ENCODE assay signal across 8 cellular contexts in genomic region chr5:10760033-10760975, GRCh38. TPM values are rescaled to one million over a fixed set of nuclear protein-coding genes. Genes with fewer than 3 reads are reported as not detected.
A peak's percentile ranks its signal among the peaks of the same experiment; 100 is the strongest.
DNase-seq lines count a peak whose midpoint lies in the region; FAIRE-seq and TF ChIP-seq lines count a peak whose summit lies in the region.

No MANE protein-coding gene starts in this region.

- H3K9me1 ChIP-seq in keratinocyte (ENCODE audit: control insufficient read depth, extremely low read depth, insufficient read depth, low read length) = peaks cover 7% of the 10 kb centered on the region

- dilution Hi-C loops in keratinocyte (cut with MboI; ENCODE audit: extremely low pct_ligation_motif_present, low sequenced_read_pairs) = no loop called here

- TF ChIP-seq POLR2A in spleen (IDR thresholded peaks at IDR 0.05) = no peak

- peak; percentile 59 to 87 (median 84) for DNase-seq in NCI-H1417 (lab: John Stamatoyannopoulos, UW)
- DNase-seq in NCI-H1417 treated with DMSO at 0.1 percent for 48 hours (lab: John Stamatoyannopoulos, UW) = no peak
- DNase-seq in H4 (ENCODE audit: low spot score) = peak; percentile 74
- peak; percentile 57 for DNase-seq in SK-MEL-5 (ENCODE audit: low read depth, low spot score)
- DNase-seq in caudate nucleus (lab: John Stamatoyannopoulos, UW) = peak in 29 of 61 donors; percentile 2 to 65 (median 40)
- DNase-seq in keratinocyte (ENCODE audit: low read depth, low spot score) = no peak
- DNase-seq in spleen = no peak

- H3K79me2 ChIP-seq in KMS-11 (ENCODE audit: insufficient read depth, low read depth) (peaks cover 40% of the 10 kb centered on the region), keratinocyte (ENCODE audit: control insufficient read depth, insufficient read depth, low read length) (peaks cover 48% of the 10 kb centered on the region)

- in situ Hi-C loops in SK-MEL-5 (cut with HindIII; ENCODE audit: low pct_unique_long_range_greater_than_20kb, low sequenced_read_pairs) = no loop called here

- H3K36me3 ChIP-seq in KMS-11 (ENCODE audit: insufficient read depth) (no peaks in the 10 kb centered on the region), keratinocyte (ENCODE audit: control insufficient read depth in 2 of 2, extremely low read depth in 1 of 2, insufficient read depth in 2 of 2, low read length in 2 of 2) (peaks cover under 1 to 3% of the 10 kb centered on the region in 2 experiments), spleen (peaks cover 0 to 8% (median under 1%) of the 10 kb centered on the region in 6 donors)

- H2AFZ ChIP-seq in KMS-11 (ENCODE audit: low read depth) (peak overlapping the region; percentile 66), keratinocyte (ENCODE audit: control insufficient read depth, low read length) (peak overlapping the region; percentile 57)

- TF ChIP-seq CTCF in KMS-11 (conservative IDR thresholded peaks at IDR 0.05; ENCODE audit: low read depth, low read length) (no peak), keratinocyte (optimal IDR thresholded peaks at IDR 0.05 in 1 of 3, IDR thresholded peaks at IDR 0.05 in 1 of 3, conservative IDR thresholded peaks at IDR 0.05 in 1 of 3; ENCODE audit: extremely low read depth in 1 of 3, insufficient read depth in 2 of 3, low read length in 3 of 3) (no peak), spleen (IDR thresholded peaks at IDR 0.05 in 8 of 11, conservative IDR thresholded peaks at IDR 0.05 in 3 of 11) (no peak)

- intact Hi-C loops in spleen (cut with DNase I; ENCODE audit: low total_unique reads) = loop anchor here (5.0 to 10.0 kb wide), 2 partner anchors 326 to 408 kb away; partner anchors contain the start of gene MARCHF6

- no peak overlapping the region for H3K4me3 ChIP-seq in KMS-11 (IDR thresholded peaks at IDR 0.05; ENCODE audit: insufficient read depth, low read depth, low read length)
- peak overlapping the region; percentile 29 to 82 (median 78) for H3K4me3 ChIP-seq in keratinocyte (ENCODE audit: control insufficient read depth in 2 of 3, extremely low read depth in 1 of 3, insufficient read depth in 2 of 3, low read depth in 1 of 3, low read length in 3 of 3)
- peak overlapping the region; percentile 59 to 93 (median 74) for H3K4me3 ChIP-seq in spleen

- H3K27ac ChIP-seq in KMS-11 = peak overlapping the region; percentile 51
- peak overlapping the region; percentile 88 for H3K27ac ChIP-seq in caudate nucleus (ENCODE audit: low read depth, low read length)
- peak overlapping the region; percentile 74 for H3K27ac ChIP-seq in keratinocyte (ENCODE audit: control insufficient read depth, insufficient read depth, low read length)
- peak overlapping the region; percentile 83 to 99 (median 98) for H3K27ac ChIP-seq in spleen

- H3K9ac ChIP-seq in KMS-11 (peak overlapping the region; percentile 74), keratinocyte (ENCODE audit: control insufficient read depth, extremely low read depth, insufficient read depth, low read length) (peak overlapping the region; percentile 76)

- WGBS in spleen, 5 donors = 6 to 11% (median 8%) methylated on average over 34 to 55 of the region's 55 CpGs

- no peak for FAIRE-seq in keratinocyte (lab: Jason Lieb, UNC)

- H3K27me3 ChIP-seq in KMS-11 (ENCODE audit: insufficient read depth, low read depth) = no peaks in the 10 kb centered on the region
- H3K27me3 ChIP-seq in keratinocyte (ENCODE audit: control insufficient read depth, extremely low read depth, insufficient read depth, low read length) = no peaks in the 10 kb centered on the region
- no peaks in the 10 kb centered on the region for H3K27me3 ChIP-seq in spleen (replicated peaks in 1 of 7)

- no peaks in the 10 kb centered on the region for H3K9me3 ChIP-seq in keratinocyte (ENCODE audit: control insufficient read depth, low read depth, low read length)
- H3K9me3 ChIP-seq in spleen = no peaks in the 10 kb centered on the region

- peak overlapping the region; percentile 85 for H3K4me2 ChIP-seq in KMS-11
- H3K4me2 ChIP-seq in keratinocyte (ENCODE audit: control insufficient read depth, extremely low read depth, insufficient read depth, low read depth, low read length) = peak overlapping the region; percentile 93

- H3K4me1 ChIP-seq in KMS-11 (ENCODE audit: low read depth, poor library complexity, severe bottlenecking) = peaks cover 41% of the 10 kb centered on the region
- peaks cover 22% of the 10 kb centered on the region for H3K4me1 ChIP-seq in keratinocyte (ENCODE audit: control insufficient read depth, extremely low read depth, insufficient read depth, low read length)
- H3K4me1 ChIP-seq in spleen = peaks cover 14 to 66% (median 48%) of the 10 kb centered on the region in 6 donors

- H4K20me1 ChIP-seq in KMS-11 (ENCODE audit: insufficient read depth) (no peaks in the 10 kb centered on the region), keratinocyte (ENCODE audit: control insufficient read depth, extremely low read depth, insufficient read depth, low read length) (no peaks in the 10 kb centered on the region)

RNA-seq across cellular contexts. Expression of gene DAP, which starts 0.7 kb away (rescaled TPM):
- total RNA-seq in H4 (2014; rRNA removed; shearing (Covaris generic)) = 38.0 and 41.5 TPM in 2 replicates
- 17.1 and 17.6 TPM in 2 replicates for total RNA-seq in SK-MEL-5 (2014; rRNA removed; shearing (Covaris generic))
- polyA plus RNA-seq in SK-MEL-5 (2015; cell fraction: cytosol; rRNA removed) = 131 and 141 TPM in 2 replicates
- polyA plus RNA-seq in SK-MEL-5 (2015; cell fraction: nucleus; rRNA removed) = 23.2 and 25.0 TPM in 2 replicates
- 18.0 to 88.6 TPM (median 30.4 TPM) in 3 replicates for polyA plus RNA-seq in keratinocyte
- polyA plus RNA-seq in keratinocyte (2011; ENCODE audit: low read depth) = 17.5 TPM
- 50.2 and 56.9 TPM in 2 replicates for polyA plus RNA-seq in keratinocyte (2011; cell fraction: cytosol; rRNA removed)
- 19.7 and 22.4 TPM in 2 replicates for polyA plus RNA-seq in keratinocyte (2011; cell fraction: nucleus; rRNA removed)
- polyA plus RNA-seq in keratinocyte (2012; ENCODE audit: low replicate concordance) = 19.1 and 76.4 TPM in 2 replicates
- 22.5 to 88.0 TPM (median 39.7 TPM) in 3 replicates for polyA minus RNA-seq in keratinocyte
- 35.3 TPM for polyA minus RNA-seq in keratinocyte (2011; cell fraction: cytosol; rRNA and poly(A)+ RNA removed)
- polyA minus RNA-seq in keratinocyte (2011; cell fraction: nucleus; rRNA and poly(A)+ RNA removed) = 6.8 and 18.4 TPM in 2 replicates
- 100 to 1,000 TPM in 1 of 7 donors, 10 to 100 TPM in 6; 57.7 to 111 (median 71.1) TPM for total RNA-seq in spleen
- polyA plus RNA-seq in spleen = 10 to 100 TPM; 29.4 to 56.3 (median 37.6) TPM

Comparison
In these comparisons a context has a peak if more than half of its experiments do, and no peak if none do; other contexts are left out.
1. DNase-seq: peak in NCI-H1417 (3 of 3), H4 (single experiment) and SK-MEL-5 (single experiment); none in NCI-H1417 treated with DMSO at 0.1 percent for 48 hours (single experiment), keratinocyte (single experiment) and spleen (single experiment).
2. Peak in every context shown above with its lines, with median percentiles within 50 percentile points of each other: H3K27ac ChIP-seq.